In genomic region chr13:52361225-52361624, GRCh38 we compare ENCODE assay signal across 33 cellular contexts.
"Had no signal": no experiment of that assay in that cellular context is flagged by ENCODE, and none has a peak within 500 bp of the region (broad histone marks: within the 10 kb centered on the region; RNA-seq: fewer than 3 reads in every experiment).

No MANE protein-coding gene starts in this region.

- H3K27me3 Mint-ChIP-seq: dendritic cell treated with granulocyte-macrophage colony-stimulating factor and Interleukin-4, amounts not matched to agents 40 ng/mL and 50 ng/mL, for 4 days had no signal

- FAIRE-seq: pancreas, small intestine had no signal

- H3K9me3 Mint-ChIP-seq: activated naive CD4-positive, alpha-beta T cell treated with anti-CD3 and anti-CD28 coated beads for 36 hours; activated naive CD8-positive, alpha-beta T cell treated with anti-CD3 and anti-CD28 coated beads for 36 hours; activated T-helper 1 cell treated with anti-CD3 and anti-CD28 coated beads, Interleukin-12 subunit alpha, Interleukin-12 subunit beta, Interleukin-2, Interleukin-4 antibody, amounts not matched to agents 30 ng/mL and 10 ng/mL and 1 ng/mL, durations not matched to agents 14 hours and 24 hours and 36 hours; central memory CD8-positive, alpha-beta T cell; dendritic cell treated with granulocyte-macrophage colony-stimulating factor and Interleukin-4, amounts not matched to agents 40 ng/mL and 50 ng/mL, for 4 days; memory B cell; naive thymus-derived CD4-positive, alpha-beta T cell; stimulated activated naive B cell treated with anti-CD40 and anti-IgM and Interleukin-4, amounts not matched to agents 10 μg/mL and 1 μg/mL and 100 μg/mL, for 72 hours had no signal

- H3K4me2 ChIP-seq: hepatocyte had no signal

- H3K79me2 ChIP-seq: hepatocyte had no signal

- H2AFZ ChIP-seq: hepatocyte had no signal

- H3K9me3 ChIP-seq: gastroesophageal sphincter, pancreas, prostate gland, sigmoid colon, stomach, thyroid gland, upper lobe of left lung, vagina had no signal

- H3K27ac Mint-ChIP-seq: activated naive CD4-positive, alpha-beta T cell treated with anti-CD3 and anti-CD28 coated beads for 36 hours; activated naive CD8-positive, alpha-beta T cell treated with anti-CD3 and anti-CD28 coated beads for 36 hours; activated T-helper 1 cell treated with anti-CD3 and anti-CD28 coated beads, Interleukin-12 subunit alpha, Interleukin-12 subunit beta, Interleukin-2, Interleukin-4 antibody, amounts not matched to agents 30 ng/mL and 10 ng/mL and 1 ng/mL, durations not matched to agents 14 hours and 24 hours and 36 hours; dendritic cell treated with granulocyte-macrophage colony-stimulating factor and Interleukin-4, amounts not matched to agents 40 ng/mL and 50 ng/mL, for 4 days; memory B cell; naive thymus-derived CD4-positive, alpha-beta T cell; stimulated activated naive B cell treated with anti-CD40 and anti-IgM and Interleukin-4, amounts not matched to agents 10 μg/mL and 1 μg/mL and 100 μg/mL, for 72 hours; T-helper 17 cell had no signal

- H3K36me3 ChIP-seq: gastroesophageal sphincter, pancreas, prostate gland, sigmoid colon, stomach, thyroid gland, upper lobe of left lung, vagina, WERI-Rb-1 had no signal

- H3K27ac ChIP-seq: gastroesophageal sphincter, pancreas, prostate gland, sigmoid colon, stomach, thyroid gland, upper lobe of left lung, vagina, WERI-Rb-1 had no signal

- H3K4me1 ChIP-seq: gastroesophageal sphincter, pancreas, prostate gland, sigmoid colon, stomach, thyroid gland, upper lobe of left lung, vagina had no signal

- H3K4me3 ChIP-seq: gastroesophageal sphincter, hepatocyte, pancreas, prostate gland, sigmoid colon, stomach, thyroid gland, upper lobe of left lung, vagina had no signal

- DNase-seq: activated CD4-positive, alpha-beta T cell treated with anti-CD3 and anti-CD28 coated beads for 48 hours; activated CD4-positive, alpha-beta T cell treated with anti-CD3 and anti-CD28 coated beads, Interleukin-2, amount 50 U/mL, for 48 hours; activated CD8-positive, alpha-beta memory T cell treated with anti-CD3 and anti-CD28 coated beads, Interleukin-2, amount 50 U/mL, for 4 hours; activated effector memory CD4-positive, alpha-beta T cell treated with anti-CD3 and anti-CD28 coated beads, Interleukin-2, amount 50 U/mL, for 16 hours; activated naive CD4-positive, alpha-beta T cell treated with anti-CD3 and anti-CD28 coated beads for 36 hours; activated naive CD8-positive, alpha-beta T cell treated with anti-CD3 and anti-CD28 coated beads for 36 hours; activated T-cell treated with anti-CD3 and anti-CD28 coated beads, Interleukin-2, amount 50 U/mL, for 1 hour; amniotic stem cell; islet precursor cell; left colon; midbrain; naive thymus-derived CD4-positive, alpha-beta T cell; pancreas; sigmoid colon; small intestine; stimulated activated CD4-positive, alpha-beta T cell treated with anti-CD3 and anti-CD28 coated beads, Interleukin-4, amount 100 ng/mL, for 4 hours; stimulated activated CD8-positive, alpha-beta memory T cell treated with anti-CD3 and anti-CD28 coated beads, Interleukin-4, amount 100 ng/mL, for 48 hours; stimulated activated naive B cell treated with anti-CD40 and anti-IgM and Interleukin-4, amounts not matched to agents 10 μg/mL and 1 μg/mL and 100 μg/mL, for 72 hours; stomach; T-helper 17 cell; T1000; thyroid gland; upper lobe of left lung; WERI-Rb-1 had no signal

- H3K4me1 Mint-ChIP-seq: activated naive CD8-positive, alpha-beta T cell treated with anti-CD3 and anti-CD28 coated beads for 36 hours; central memory CD8-positive, alpha-beta T cell; memory B cell; stimulated activated naive B cell treated with anti-CD40 and anti-IgM and Interleukin-4, amounts not matched to agents 10 μg/mL and 1 μg/mL and 100 μg/mL, for 72 hours had no signal

- H3K36me3 Mint-ChIP-seq: activated naive CD8-positive, alpha-beta T cell treated with anti-CD3 and anti-CD28 coated beads for 36 hours; memory B cell; naive thymus-derived CD4-positive, alpha-beta T cell; stimulated activated naive B cell treated with anti-CD40 and anti-IgM and Interleukin-4, amounts not matched to agents 10 μg/mL and 1 μg/mL and 100 μg/mL, for 72 hours had no signal

- H3K27me3 ChIP-seq: hepatocyte, pancreas, sigmoid colon, stomach, thyroid gland, upper lobe of left lung, vagina had no signal

- H3K4me3 Mint-ChIP-seq: activated naive CD4-positive, alpha-beta T cell treated with anti-CD3 and anti-CD28 coated beads for 36 hours; activated naive CD8-positive, alpha-beta T cell treated with anti-CD3 and anti-CD28 coated beads for 36 hours; activated T-helper 1 cell treated with anti-CD3 and anti-CD28 coated beads, Interleukin-12 subunit alpha, Interleukin-12 subunit beta, Interleukin-2, Interleukin-4 antibody, amounts not matched to agents 30 ng/mL and 10 ng/mL and 1 ng/mL, durations not matched to agents 14 hours and 24 hours and 36 hours; central memory CD8-positive, alpha-beta T cell; dendritic cell treated with granulocyte-macrophage colony-stimulating factor and Interleukin-4, amounts not matched to agents 40 ng/mL and 50 ng/mL, for 4 days; memory B cell; naive thymus-derived CD4-positive, alpha-beta T cell; stimulated activated naive B cell treated with anti-CD40 and anti-IgM and Interleukin-4, amounts not matched to agents 10 μg/mL and 1 μg/mL and 100 μg/mL, for 72 hours; T-helper 17 cell had no signal

- ATAC-seq: activated CD4-positive, CD25-positive, alpha-beta regulatory T cell treated with anti-CD3 and anti-CD28 coated beads, Interleukin-2, amount 50 U/mL, for 24 hours; gastroesophageal sphincter; left colon; naive thymus-derived CD4-positive, alpha-beta T cell; pancreas; stimulated activated naive B cell treated with anti-CD40 and anti-IgM and Interleukin-4, amounts not matched to agents 10 μg/mL and 1 μg/mL and 100 μg/mL, for 72 hours; T-helper 17 cell had no signal
